ENCODE assay signal across 7 cellular contexts in the genomic region with DNA sequence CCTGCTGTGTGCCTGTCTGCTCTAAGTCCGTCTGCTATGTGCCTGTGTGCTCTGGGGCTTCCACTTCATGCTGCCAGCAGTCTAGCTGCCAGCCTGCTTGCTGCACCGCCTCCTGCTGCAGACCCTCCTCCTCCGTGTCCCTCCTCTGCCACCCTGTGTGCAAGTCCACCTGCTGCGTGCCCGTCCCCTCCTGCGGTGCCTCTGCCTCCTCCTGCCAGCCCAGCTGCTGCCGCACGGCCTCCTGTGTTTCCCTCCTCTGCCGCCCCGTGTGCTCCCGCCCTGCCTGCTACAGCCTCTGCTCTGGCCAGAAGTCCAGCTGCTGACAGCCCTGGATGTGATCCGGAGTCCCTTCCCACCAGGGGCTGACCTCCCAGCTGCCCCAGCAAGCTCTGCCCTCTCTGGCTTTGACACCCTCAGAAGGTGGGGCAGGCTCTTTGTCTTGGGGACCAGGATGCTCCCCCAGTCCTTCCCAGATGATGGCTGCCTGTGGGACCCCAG. TPM values are rescaled to one million over a fixed set of nuclear protein-coding genes. Genes with fewer than 3 reads are reported as not detected.
"Had no signal": no experiment of that assay in that cellular context is flagged by ENCODE, and none has a peak within 500 bp of the region (broad histone marks: within the 10 kb centered on the region; RNA-seq: fewer than 3 reads in every experiment).

No MANE protein-coding gene starts in this region.

RNA-seq across cellular contexts. Expression of a gene that starts 0.7 kb away (rescaled TPM):
- total RNA-seq: activated CD8-positive, alpha-beta T cell treated with anti-CD3 and anti-CD28 coated beads, Interleukin-2, amount 10 ng/mL, durations not matched to agents 7 days and 5 days; aorta; bronchial epithelial cell; OCI-LY7; Right ventricle myocardium inferior; SJCRH30 had no signal
- polyA plus RNA-seq: aorta, SK-N-SH had no signal

RNA-seq across cellular contexts. Expression of a gene that starts 8.3 kb away (rescaled TPM):
- total RNA-seq: activated CD8-positive, alpha-beta T cell treated with anti-CD3 and anti-CD28 coated beads, Interleukin-2, amount 10 ng/mL, durations not matched to agents 7 days and 5 days; aorta; bronchial epithelial cell; OCI-LY7; Right ventricle myocardium inferior; SJCRH30 had no signal
- polyA plus RNA-seq: aorta, SK-N-SH had no signal

RNA-seq across cellular contexts. Expression of a gene that starts 11.0 kb away (rescaled TPM):
- total RNA-seq: activated CD8-positive, alpha-beta T cell treated with anti-CD3 and anti-CD28 coated beads, Interleukin-2, amount 10 ng/mL, durations not matched to agents 7 days and 5 days; aorta; bronchial epithelial cell; OCI-LY7; Right ventricle myocardium inferior; SJCRH30 had no signal
- polyA plus RNA-seq: aorta, SK-N-SH had no signal

RNA-seq across cellular contexts. Expression of a gene that starts 16.6 kb away (rescaled TPM):
- total RNA-seq: activated CD8-positive, alpha-beta T cell treated with anti-CD3 and anti-CD28 coated beads, Interleukin-2, amount 10 ng/mL, durations not matched to agents 7 days and 5 days; aorta; bronchial epithelial cell; OCI-LY7; Right ventricle myocardium inferior; SJCRH30 had no signal
- polyA plus RNA-seq: aorta, SK-N-SH had no signal

RNA-seq across cellular contexts. Expression of a gene that starts 19.8 kb away (rescaled TPM):
- total RNA-seq: activated CD8-positive, alpha-beta T cell treated with anti-CD3 and anti-CD28 coated beads, Interleukin-2, amount 10 ng/mL, durations not matched to agents 7 days and 5 days; aorta; bronchial epithelial cell; OCI-LY7; Right ventricle myocardium inferior; SJCRH30 had no signal
- polyA plus RNA-seq: aorta, SK-N-SH had no signal
